1 cellular context compared by ENCODE assay signal in genomic region chr9:136441191-136441680, GRCh38.
TF ChIP-seq lines count a peak whose summit lies in the region.

No MANE protein-coding gene starts in this region.

TF ChIP-seq in SK-N-SH treated with all-trans-retinoic acid at 6 μM for 48 hours, 23 proteins besides CTCF, POLR2A, EP300 and RAD21 (continued from another document):
- no peak for TF ChIP-seq GLIS3 (CRISPR knock-in tag; IDR thresholded peaks at IDR 0.05)
- TF ChIP-seq CSDC2 (CRISPR knock-in tag; IDR thresholded peaks at IDR 0.05) = no peak
- TF ChIP-seq PPARA (CRISPR knock-in tag; IDR thresholded peaks at IDR 0.05; ENCODE audit: borderline replicate concordance) = no peak
- TF ChIP-seq PATZ1 (CRISPR knock-in tag; IDR thresholded peaks at IDR 0.05; ENCODE audit: borderline replicate concordance) = no peak
